In the genomic region with DNA sequence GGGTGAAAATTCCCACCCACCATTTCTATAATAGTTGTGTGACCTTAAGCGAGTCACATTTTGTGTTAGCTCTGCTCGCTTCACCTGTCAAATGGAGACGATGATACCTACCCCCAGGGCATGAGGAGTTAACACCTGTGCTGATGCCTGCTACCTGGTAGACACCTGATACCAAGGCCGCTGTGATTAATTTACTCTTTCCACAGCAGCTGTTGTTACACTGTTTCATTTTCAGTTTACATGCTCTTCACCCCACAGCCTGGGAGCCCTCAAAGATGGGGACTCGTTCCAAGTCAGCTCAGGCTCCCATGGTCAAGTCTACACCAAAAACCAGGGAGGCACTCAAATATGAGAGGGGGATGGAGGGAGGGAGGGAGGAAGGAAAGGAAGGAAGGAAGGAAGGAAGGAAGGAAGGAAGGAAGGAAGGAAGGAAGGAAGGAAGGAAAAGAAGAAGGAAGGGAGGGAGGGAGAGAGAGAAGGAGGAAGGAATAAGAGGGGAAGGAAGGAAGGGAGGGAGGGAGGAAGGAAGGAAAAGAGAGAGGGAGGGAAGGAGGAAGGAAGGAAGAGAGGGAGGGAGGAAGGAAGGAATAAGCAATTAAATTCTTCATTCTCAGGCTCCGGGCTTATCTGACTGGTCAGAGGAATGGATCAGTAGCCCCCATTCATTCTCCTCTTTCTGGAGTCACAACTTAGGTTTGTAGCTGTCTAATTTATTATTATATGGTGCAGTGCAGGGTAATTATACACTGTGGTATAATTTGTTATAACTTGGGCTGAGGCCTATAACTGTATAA, we compare ENCODE assay signal across 16 cellular contexts. TPM values are rescaled to one million over a fixed set of nuclear protein-coding genes. Genes with fewer than 3 reads are reported as not detected.
A peak's percentile ranks its signal among the peaks of the same experiment; 100 is the strongest.
DNase-seq lines count a peak whose midpoint lies in the region; ATAC-seq and TF ChIP-seq lines count a peak whose summit lies in the region.
"Had no signal": no experiment of that assay in that cellular context is flagged by ENCODE, and none has a peak within 500 bp of the region (broad histone marks: within the 10 kb centered on the region; RNA-seq: fewer than 3 reads in every experiment).

No MANE protein-coding gene starts in this region.

- ATAC-seq in GM19351 (IDR thresholded peaks at IDR 0.05; ENCODE audit: unreplicated experiment) (peak; percentile 72), HG02981 (IDR thresholded peaks at IDR 0.05; ENCODE audit: unreplicated experiment) (peak; percentile 54)
- ATAC-seq in stimulated activated naive CD8-positive, alpha-beta T cell treated with anti-CD3 and anti-CD28 coated beads, Interleukin-15, Interleukin-2, amounts not matched to agents 100 U/mL and 50 U/mL, for 24 hours = no peak
- ATAC-seq: naive thymus-derived CD8-positive, alpha-beta T cell had no signal

- no peak overlapping the region for H3K4me3 ChIP-seq in sigmoid colon
- H3K4me3 ChIP-seq: thoracic aorta had no signal

- no peaks in the 10 kb centered on the region for H3K36me3 ChIP-seq in sigmoid colon
- H3K36me3 ChIP-seq: thoracic aorta had no signal

- TF ChIP-seq POLR2A in sigmoid colon (IDR thresholded peaks at IDR 0.05) = no peak

- intact Hi-C loops in sigmoid colon (cut with DNase I) = no loop called here

- no peak for TF ChIP-seq CTCF in sigmoid colon (IDR thresholded peaks at IDR 0.05)

- WGBS in sigmoid colon, 2 donors = 47 to 60% methylated on average over 6 of the region's 6 CpGs

- TF ChIP-seq EP300 in sigmoid colon (IDR thresholded peaks at IDR 0.05) = no peak

- H3K9me3 ChIP-seq in sigmoid colon = no peaks in the 10 kb centered on the region
- H3K9me3 ChIP-seq: Caco-2, thoracic aorta had no signal

- H3K27ac ChIP-seq in sigmoid colon = no peak overlapping the region
- H3K27ac ChIP-seq: thoracic aorta had no signal

- no peaks in the 10 kb centered on the region for H3K27me3 ChIP-seq in sigmoid colon

- peak; percentile 66 to 86 for DNase-seq in NCI-H526 (lab: John Stamatoyannopoulos, UW)
- peak; percentile 22 for DNase-seq in sigmoid colon
- DNase-seq in stimulated activated naive CD8-positive, alpha-beta T cell treated with anti-CD3 and anti-CD28 coated beads, Interleukin-15, Interleukin-2, amounts not matched to agents 100 U/mL and 50 U/mL, for 24 hours = no peak
- no peak for DNase-seq in D341Med (ENCODE audit: low spot score)
- no peak for DNase-seq in NOMO-1 treated with DMSO at 0.1 percent for 48 hours (lab: John Stamatoyannopoulos, UW; ENCODE audit: unreplicated experiment)
- DNase-seq: activated CD4-positive, alpha-beta T cell treated with anti-CD3 and anti-CD28 coated beads, Interleukin-2, amount 50 U/mL, for 4 hours; activated effector memory CD4-positive, alpha-beta T cell treated with Interleukin-2 at 50 U/mL for 16 hours; Caco-2; glutamatergic neuron; kidney glomerular epithelial cell; naive thymus-derived CD8-positive, alpha-beta T cell; NCI-H1092 treated with DMSO at 0.1 percent for 48 hours had no signal

- H3K4me1 ChIP-seq in sigmoid colon = peaks cover 0 to 5% (median 0%) of the 10 kb centered on the region in 4 donors

RNA-seq across cellular contexts. Expression of gene PDYN, which starts 40.9 kb away (rescaled TPM):
- not detected for total RNA-seq in sigmoid colon
- polyA plus RNA-seq in sigmoid colon = not detected
- total RNA-seq: Caco-2; naive thymus-derived CD8-positive, alpha-beta T cell; T-helper 1 cell treated with Interleukin-12 subunit alpha and Interleukin-12 subunit beta and Interleukin-4 antibody, amounts not matched to agents 30 ng/mL and 1 ng/mL, for 36 hours; thoracic aorta had no signal
- polyA plus RNA-seq: naive thymus-derived CD8-positive, alpha-beta T cell had no signal

RNA-seq across cellular contexts. Expression of gene SIRPA, which starts 57.7 kb away (rescaled TPM):
- total RNA-seq in sigmoid colon = 10 to 100 TPM; 16.3 to 25.5 (median 21.5) TPM
- 10 to 100 TPM in 2 of 3 donors, 1 to 10 TPM in 1; 8.4 to 14.3 (median 12.5) TPM for polyA plus RNA-seq in sigmoid colon
- total RNA-seq: T-helper 1 cell treated with Interleukin-12 subunit alpha and Interleukin-12 subunit beta and Interleukin-4 antibody, amounts not matched to agents 30 ng/mL and 1 ng/mL, for 36 hours had no signal

Comparison
In these comparisons a context has a peak if more than half of its experiments do, and no peak if none do; other contexts are left out.
1. DNase-seq: peak in NCI-H526 (2 of 2) and sigmoid colon (single experiment); none in stimulated activated naive CD8-positive, alpha-beta T cell treated with anti-CD3 and anti-CD28 coated beads, Interleukin-15, Interleukin-2, amounts not matched to agents 100 U/mL and 50 U/mL, for 24 hours (single experiment), D341Med (single experiment) and NOMO-1 treated with DMSO at 0.1 percent for 48 hours (single experiment).